ENCODE assay signal across 8 cellular contexts in genomic region chr10:101061814-101062230, GRCh38. TPM values are rescaled to one million over a fixed set of nuclear protein-coding genes. Genes with fewer than 3 reads are reported as not detected.
DNase-seq lines count a peak whose midpoint lies in the region; ATAC-seq and TF ChIP-seq lines count a peak whose summit lies in the region.

Gene KAZALD1 (plus strand): TSS chr10:101061989. CDS start chr10:101062593, 604 bp downstream.

- no peaks in the 10 kb centered on the region for H3K9me3 Mint-ChIP-seq in T-helper 1 cell treated with Interleukin-12 subunit alpha and Interleukin-12 subunit beta and Interleukin-4 antibody, amounts not matched to agents 30 μg/mL and 1 μg/mL, for 36 hours
- H3K9me3 Mint-ChIP-seq in activated naive CD8-positive, alpha-beta T cell treated with anti-CD3 and anti-CD28 coated beads, Interleukin-2, amount 50 U/mL, for 24 hours: no peaks in the 10 kb centered on the region

- peaks cover 20 to 49% of the 10 kb centered on the region in 2 donors for H3K4me1 ChIP-seq in thoracic aorta (ENCODE audit: control insufficient read depth in 1 of 2, low read depth in 2 of 2)

- peak within 1 kb of the TSS; percentile 99 for H3K4me3 ChIP-seq in kidney epithelial cell (ENCODE audit: low read depth, low read length)
- H3K4me3 ChIP-seq in thoracic aorta: peak within 1 kb of the TSS; percentile 90

- peaks cover 21% of the 10 kb centered on the region for H3K4me1 Mint-ChIP-seq in T-helper 1 cell treated with Interleukin-12 subunit alpha and Interleukin-12 subunit beta and Interleukin-4 antibody, amounts not matched to agents 30 μg/mL and 1 μg/mL, for 36 hours (ENCODE audit: low read depth)
- peaks cover 39% of the 10 kb centered on the region for H3K4me1 Mint-ChIP-seq in activated naive CD8-positive, alpha-beta T cell treated with anti-CD3 and anti-CD28 coated beads, Interleukin-2, amount 50 U/mL, for 24 hours

- H3K36me3 ChIP-seq in kidney epithelial cell (ENCODE audit: control insufficient read depth, insufficient read depth, low read length) (no peaks in the 10 kb centered on the region), thoracic aorta (no peaks in the 10 kb centered on the region)

- peak within 1 kb of the TSS; percentile 98 to 99 for H3K27ac ChIP-seq in thoracic aorta

- H3K4me3 Mint-ChIP-seq in T-helper 1 cell treated with Interleukin-12 subunit alpha and Interleukin-12 subunit beta and Interleukin-4 antibody, amounts not matched to agents 30 μg/mL and 1 μg/mL, for 36 hours: peak within 1 kb of the TSS; percentile 87
- peak within 1 kb of the TSS; percentile 84 for H3K4me3 Mint-ChIP-seq in activated naive CD8-positive, alpha-beta T cell treated with anti-CD3 and anti-CD28 coated beads, Interleukin-2, amount 50 U/mL, for 24 hours

- TF ChIP-seq CTCF in kidney epithelial cell (IDR thresholded peaks at IDR 0.05; ENCODE audit: insufficient read depth, low read length, poor library complexity, severe bottlenecking) (no peak), thoracic aorta (IDR thresholded peaks at IDR 0.05) (no peak)

- H3K36me3 Mint-ChIP-seq in T-helper 1 cell treated with Interleukin-12 subunit alpha and Interleukin-12 subunit beta and Interleukin-4 antibody, amounts not matched to agents 30 μg/mL and 1 μg/mL, for 36 hours (ENCODE audit: low read depth): peaks cover under 1% of the 10 kb centered on the region
- H3K36me3 Mint-ChIP-seq in activated naive CD8-positive, alpha-beta T cell treated with anti-CD3 and anti-CD28 coated beads, Interleukin-2, amount 50 U/mL, for 24 hours (ENCODE audit: low read depth): no peaks in the 10 kb centered on the region

- ATAC-seq in activated naive CD8-positive, alpha-beta T cell treated with anti-CD3 and anti-CD28 coated beads, Interleukin-2, amount 50 U/mL, for 24 hours: no peak
- ATAC-seq in thoracic aorta (ENCODE audit: insufficient number of reproducible peaks, low FRiP score, low read depth): no peak

- no peaks in the 10 kb centered on the region for H3K9me3 ChIP-seq in thoracic aorta

- peaks cover 39% of the 10 kb centered on the region for H3K27me3 Mint-ChIP-seq in T-helper 1 cell treated with Interleukin-12 subunit alpha and Interleukin-12 subunit beta and Interleukin-4 antibody, amounts not matched to agents 30 μg/mL and 1 μg/mL, for 36 hours (ENCODE audit: low read depth)
- peaks cover 35% of the 10 kb centered on the region for H3K27me3 Mint-ChIP-seq in activated naive CD8-positive, alpha-beta T cell treated with anti-CD3 and anti-CD28 coated beads, Interleukin-2, amount 50 U/mL, for 24 hours

- no peak for DNase-seq in T-helper 1 cell
- no peak for DNase-seq in activated naive CD8-positive, alpha-beta T cell treated with anti-CD3 and anti-CD28 coated beads, Interleukin-2, amount 50 U/mL, for 24 hours
- DNase-seq in kidney epithelial cell (ENCODE audit: low read depth): no peak
- DNase-seq in thoracic aorta (ENCODE audit: low spot score): no peak
- DNase-seq in germinal center (ENCODE audit: low spot score): no peak
- DNase-seq in foreskin melanocyte: no peak
- no peak for DNase-seq in activated CD4-positive, alpha-beta T cell treated with anti-CD3 and anti-CD28 coated beads, Interleukin-2, amount 50 U/mL, for 1 hour

- peak within 1 kb of the TSS; percentile 81 for H3K27ac Mint-ChIP-seq in T-helper 1 cell treated with Interleukin-12 subunit alpha and Interleukin-12 subunit beta and Interleukin-4 antibody, amounts not matched to agents 30 μg/mL and 1 μg/mL, for 36 hours
- H3K27ac Mint-ChIP-seq in activated naive CD8-positive, alpha-beta T cell treated with anti-CD3 and anti-CD28 coated beads, Interleukin-2, amount 50 U/mL, for 24 hours: peak within 1 kb of the TSS; percentile 98

- H3K27me3 ChIP-seq in kidney epithelial cell (ENCODE audit: control insufficient read depth, insufficient read depth, low read length) (peaks cover 3% of the 10 kb centered on the region), thoracic aorta (replicated peaks; ENCODE audit: insufficient read depth) (no peaks in the 10 kb centered on the region)

RNA-seq across cellular contexts. Expression of gene KAZALD1, which starts in this region (rescaled TPM):
- 2.0 and 4.8 TPM in 2 replicates for total RNA-seq in kidney epithelial cell
- total RNA-seq in thoracic aorta: 10 to 100 TPM; 30.0 to 34.1 TPM
